In the genomic region with DNA sequence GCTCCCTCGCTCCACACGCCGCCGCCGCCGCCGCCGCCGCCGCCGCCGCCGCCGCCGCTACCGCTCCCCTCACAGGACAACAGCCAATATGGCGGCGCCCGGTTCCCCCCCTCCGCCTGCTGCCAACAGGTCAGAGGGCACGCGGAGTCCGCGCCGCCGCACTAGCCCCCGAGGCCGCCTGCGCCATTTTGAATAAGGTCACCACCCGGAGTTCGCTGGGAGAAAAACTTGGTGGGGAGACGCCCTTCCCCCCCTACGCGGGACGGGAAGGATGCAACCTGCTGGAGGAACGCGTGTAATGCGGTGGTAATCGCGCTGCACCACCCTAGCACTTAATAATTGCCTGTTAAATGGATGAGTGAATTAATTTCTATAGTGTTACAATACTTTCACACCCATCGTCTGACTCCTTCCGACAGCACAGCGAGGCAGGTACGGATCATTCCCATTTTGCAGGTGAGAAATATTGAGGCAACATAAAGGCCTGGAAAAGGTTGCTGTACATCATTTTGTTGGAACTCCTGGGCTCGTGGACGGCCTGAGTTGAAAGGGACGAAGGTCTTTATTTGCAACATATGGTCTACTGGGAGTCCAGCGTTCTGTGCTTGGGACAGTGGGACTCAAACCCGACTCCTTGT, we compare ENCODE assay signal across 1 cellular context.
A peak's percentile ranks its signal among the peaks of the same experiment; 100 is the strongest.
TF ChIP-seq lines count a peak whose summit lies in the region.

A gene (minus strand): TSS at position 90 of the 638 bp plus-strand sequence. CDS start 105 bp downstream, outside the sequence.

TF ChIP-seq in K562, 482 proteins besides CTCF, POLR2A, EP300 and RAD21 (continued from another document and continues in another):
- TF ChIP-seq, protein P1, sequence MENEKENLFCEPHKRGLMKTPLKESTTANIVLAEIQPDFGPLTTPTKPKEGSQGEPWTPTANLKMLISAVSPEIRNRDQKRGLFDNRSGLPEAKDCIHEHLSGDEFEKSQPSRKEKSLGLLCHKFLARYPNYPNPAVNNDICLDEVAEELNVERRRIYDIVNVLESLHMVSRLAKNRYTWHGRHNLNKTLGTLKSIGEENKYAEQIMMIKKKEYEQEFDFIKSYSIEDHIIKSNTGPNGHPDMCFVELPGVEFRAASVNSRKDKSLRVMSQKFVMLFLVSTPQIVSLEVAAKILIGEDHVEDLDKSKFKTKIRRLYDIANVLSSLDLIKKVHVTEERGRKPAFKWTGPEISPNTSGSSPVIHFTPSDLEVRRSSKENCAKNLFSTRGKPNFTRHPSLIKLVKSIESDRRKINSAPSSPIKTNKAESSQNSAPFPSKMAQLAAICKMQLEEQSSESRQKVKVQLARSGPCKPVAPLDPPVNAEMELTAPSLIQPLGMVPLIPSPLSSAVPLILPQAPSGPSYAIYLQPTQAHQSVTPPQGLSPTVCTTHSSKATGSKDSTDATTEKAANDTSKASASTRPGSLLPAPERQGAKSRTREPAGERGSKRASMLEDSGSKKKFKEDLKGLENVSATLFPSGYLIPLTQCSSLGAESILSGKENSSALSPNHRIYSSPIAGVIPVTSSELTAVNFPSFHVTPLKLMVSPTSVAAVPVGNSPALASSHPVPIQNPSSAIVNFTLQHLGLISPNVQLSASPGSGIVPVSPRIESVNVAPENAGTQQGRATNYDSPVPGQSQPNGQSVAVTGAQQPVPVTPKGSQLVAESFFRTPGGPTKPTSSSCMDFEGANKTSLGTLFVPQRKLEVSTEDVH (IDR thresholded peaks at IDR 0.05; ENCODE audit: low read depth, partially characterized antibody): peak; percentile 51
- no peak for TF ChIP-seq POLR2AphosphoS2 (IDR thresholded peaks at IDR 0.05; ENCODE audit: low read length)
- TF ChIP-seq MAZ (CRISPR knock-in tag; conservative IDR thresholded peaks at IDR 0.05 in 1 of 2, IDR thresholded peaks at IDR 0.05 in 1 of 2): peak; percentile 68 to 74
- no peak for TF ChIP-seq GATAD2A (IDR thresholded peaks at IDR 0.05)
- no peak for TF ChIP-seq RFX1 (IDR thresholded peaks at IDR 0.05)
- no peak for TF ChIP-seq ZNF23 (CRISPR knock-in tag; IDR thresholded peaks at IDR 0.05)
- TF ChIP-seq MEF2A (IDR thresholded peaks at IDR 0.05; ENCODE audit: control insufficient read depth, low read depth, low read length): no peak
- TF ChIP-seq, protein P2, sequence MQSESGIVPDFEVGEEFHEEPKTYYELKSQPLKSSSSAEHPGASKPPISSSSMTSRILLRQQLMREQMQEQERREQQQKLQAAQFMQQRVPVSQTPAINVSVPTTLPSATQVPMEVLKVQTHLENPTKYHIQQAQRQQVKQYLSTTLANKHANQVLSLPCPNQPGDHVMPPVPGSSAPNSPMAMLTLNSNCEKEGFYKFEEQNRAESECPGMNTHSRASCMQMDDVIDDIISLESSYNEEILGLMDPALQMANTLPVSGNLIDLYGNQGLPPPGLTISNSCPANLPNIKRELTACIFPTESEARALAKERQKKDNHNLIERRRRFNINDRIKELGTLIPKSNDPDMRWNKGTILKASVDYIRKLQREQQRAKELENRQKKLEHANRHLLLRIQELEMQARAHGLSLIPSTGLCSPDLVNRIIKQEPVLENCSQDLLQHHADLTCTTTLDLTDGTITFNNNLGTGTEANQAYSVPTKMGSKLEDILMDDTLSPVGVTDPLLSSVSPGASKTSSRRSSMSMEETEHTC (IDR thresholded peaks at IDR 0.05): no peak
- peak; percentile 57; the same call in 1 of the 2 replicates for TF ChIP-seq CTBP1 (IDR thresholded peaks at IDR 0.05; ENCODE audit: borderline replicate concordance)
- TF ChIP-seq TCF7L2 (IDR thresholded peaks at IDR 0.05; ENCODE audit: low read depth, low read length): no peak
- TF ChIP-seq KDM5B (IDR thresholded peaks at IDR 0.05; ENCODE audit: insufficient replicate concordance, low read depth, low read length): no peak
- no peak for TF ChIP-seq RBM39 (optimal IDR thresholded peaks at IDR 0.05; ENCODE audit: low read depth, low read length)
- no peak for TF ChIP-seq ZNF57 (CRISPR knock-in tag; IDR thresholded peaks at IDR 0.05)
- no peak for TF ChIP-seq RBBP5 (IDR thresholded peaks at IDR 0.05; ENCODE audit: borderline replicate concordance, insufficient read depth, low read length, poor library complexity, severe bottlenecking)
- no peak for TF ChIP-seq GATA2 (CRISPR knock-in tag; IDR thresholded peaks at IDR 0.05)
- TF ChIP-seq MTF1 (CRISPR knock-in tag; IDR thresholded peaks at IDR 0.05; ENCODE audit: borderline replicate concordance): no peak
- TF ChIP-seq, protein P3, sequence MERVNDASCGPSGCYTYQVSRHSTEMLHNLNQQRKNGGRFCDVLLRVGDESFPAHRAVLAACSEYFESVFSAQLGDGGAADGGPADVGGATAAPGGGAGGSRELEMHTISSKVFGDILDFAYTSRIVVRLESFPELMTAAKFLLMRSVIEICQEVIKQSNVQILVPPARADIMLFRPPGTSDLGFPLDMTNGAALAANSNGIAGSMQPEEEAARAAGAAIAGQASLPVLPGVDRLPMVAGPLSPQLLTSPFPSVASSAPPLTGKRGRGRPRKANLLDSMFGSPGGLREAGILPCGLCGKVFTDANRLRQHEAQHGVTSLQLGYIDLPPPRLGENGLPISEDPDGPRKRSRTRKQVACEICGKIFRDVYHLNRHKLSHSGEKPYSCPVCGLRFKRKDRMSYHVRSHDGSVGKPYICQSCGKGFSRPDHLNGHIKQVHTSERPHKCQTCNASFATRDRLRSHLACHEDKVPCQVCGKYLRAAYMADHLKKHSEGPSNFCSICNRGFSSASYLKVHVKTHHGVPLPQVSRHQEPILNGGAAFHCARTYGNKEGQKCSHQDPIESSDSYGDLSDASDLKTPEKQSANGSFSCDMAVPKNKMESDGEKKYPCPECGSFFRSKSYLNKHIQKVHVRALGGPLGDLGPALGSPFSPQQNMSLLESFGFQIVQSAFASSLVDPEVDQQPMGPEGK (CRISPR knock-in tag; IDR thresholded peaks at IDR 0.05; ENCODE audit: borderline replicate concordance): no peak
- TF ChIP-seq, protein P4, sequence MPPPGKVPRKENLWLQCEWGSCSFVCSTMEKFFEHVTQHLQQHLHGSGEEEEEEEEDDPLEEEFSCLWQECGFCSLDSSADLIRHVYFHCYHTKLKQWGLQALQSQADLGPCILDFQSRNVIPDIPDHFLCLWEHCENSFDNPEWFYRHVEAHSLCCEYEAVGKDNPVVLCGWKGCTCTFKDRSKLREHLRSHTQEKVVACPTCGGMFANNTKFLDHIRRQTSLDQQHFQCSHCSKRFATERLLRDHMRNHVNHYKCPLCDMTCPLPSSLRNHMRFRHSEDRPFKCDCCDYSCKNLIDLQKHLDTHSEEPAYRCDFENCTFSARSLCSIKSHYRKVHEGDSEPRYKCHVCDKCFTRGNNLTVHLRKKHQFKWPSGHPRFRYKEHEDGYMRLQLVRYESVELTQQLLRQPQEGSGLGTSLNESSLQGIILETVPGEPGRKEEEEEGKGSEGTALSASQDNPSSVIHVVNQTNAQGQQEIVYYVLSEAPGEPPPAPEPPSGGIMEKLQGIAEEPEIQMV (tag; conservative IDR thresholded peaks at IDR 0.05; ENCODE audit: low read depth): no peak
- TF ChIP-seq GTF2F1 (IDR thresholded peaks at IDR 0.05; ENCODE audit: low read depth, low read length): no peak
- TF ChIP-seq CBX3 (IDR thresholded peaks at IDR 0.05; ENCODE audit: borderline replicate concordance in 1 of 2, low read length in 2 of 2): peak in 1 of 2 experiments; percentile 64; a peak in 1 of 3 replicates
- TF ChIP-seq SNIP1 (IDR thresholded peaks at IDR 0.05; ENCODE audit: low read depth): no peak
- TF ChIP-seq, protein P5, sequence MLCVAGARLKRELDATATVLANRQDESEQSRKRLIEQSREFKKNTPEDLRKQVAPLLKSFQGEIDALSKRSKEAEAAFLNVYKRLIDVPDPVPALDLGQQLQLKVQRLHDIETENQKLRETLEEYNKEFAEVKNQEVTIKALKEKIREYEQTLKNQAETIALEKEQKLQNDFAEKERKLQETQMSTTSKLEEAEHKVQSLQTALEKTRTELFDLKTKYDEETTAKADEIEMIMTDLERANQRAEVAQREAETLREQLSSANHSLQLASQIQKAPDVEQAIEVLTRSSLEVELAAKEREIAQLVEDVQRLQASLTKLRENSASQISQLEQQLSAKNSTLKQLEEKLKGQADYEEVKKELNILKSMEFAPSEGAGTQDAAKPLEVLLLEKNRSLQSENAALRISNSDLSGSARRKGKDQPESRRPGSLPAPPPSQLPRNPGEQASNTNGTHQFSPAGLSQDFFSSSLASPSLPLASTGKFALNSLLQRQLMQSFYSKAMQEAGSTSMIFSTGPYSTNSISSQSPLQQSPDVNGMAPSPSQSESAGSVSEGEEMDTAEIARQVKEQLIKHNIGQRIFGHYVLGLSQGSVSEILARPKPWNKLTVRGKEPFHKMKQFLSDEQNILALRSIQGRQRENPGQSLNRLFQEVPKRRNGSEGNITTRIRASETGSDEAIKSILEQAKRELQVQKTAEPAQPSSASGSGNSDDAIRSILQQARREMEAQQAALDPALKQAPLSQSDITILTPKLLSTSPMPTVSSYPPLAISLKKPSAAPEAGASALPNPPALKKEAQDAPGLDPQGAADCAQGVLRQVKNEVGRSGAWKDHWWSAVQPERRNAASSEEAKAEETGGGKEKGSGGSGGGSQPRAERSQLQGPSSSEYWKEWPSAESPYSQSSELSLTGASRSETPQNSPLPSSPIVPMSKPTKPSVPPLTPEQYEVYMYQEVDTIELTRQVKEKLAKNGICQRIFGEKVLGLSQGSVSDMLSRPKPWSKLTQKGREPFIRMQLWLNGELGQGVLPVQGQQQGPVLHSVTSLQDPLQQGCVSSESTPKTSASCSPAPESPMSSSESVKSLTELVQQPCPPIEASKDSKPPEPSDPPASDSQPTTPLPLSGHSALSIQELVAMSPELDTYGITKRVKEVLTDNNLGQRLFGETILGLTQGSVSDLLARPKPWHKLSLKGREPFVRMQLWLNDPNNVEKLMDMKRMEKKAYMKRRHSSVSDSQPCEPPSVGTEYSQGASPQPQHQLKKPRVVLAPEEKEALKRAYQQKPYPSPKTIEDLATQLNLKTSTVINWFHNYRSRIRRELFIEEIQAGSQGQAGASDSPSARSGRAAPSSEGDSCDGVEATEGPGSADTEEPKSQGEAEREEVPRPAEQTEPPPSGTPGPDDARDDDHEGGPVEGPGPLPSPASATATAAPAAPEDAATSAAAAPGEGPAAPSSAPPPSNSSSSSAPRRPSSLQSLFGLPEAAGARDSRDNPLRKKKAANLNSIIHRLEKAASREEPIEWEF (CRISPR knock-in tag; IDR thresholded peaks at IDR 0.05): no peak
- TF ChIP-seq CREB1 (IDR thresholded peaks at IDR 0.05): peak; percentile 53
- 0 out of 2 replicates have a peak, but pooled peaks have one; percentile 33 for TF ChIP-seq CREB1 (CRISPR knock-in tag; IDR thresholded peaks at IDR 0.05)
- peak; percentile 76 for TF ChIP-seq RBFOX2 (IDR thresholded peaks at IDR 0.05; ENCODE audit: low read depth, low read length)
- TF ChIP-seq MTA2 (IDR thresholded peaks at IDR 0.05; ENCODE audit: low read depth): peak; percentile 62
- TF ChIP-seq ELF2 (CRISPR knock-in tag; IDR thresholded peaks at IDR 0.05): no peak
- TF ChIP-seq LCOR (CRISPR knock-in tag; IDR thresholded peaks at IDR 0.05): no peak
- no peak for TF ChIP-seq SRSF3 (IDR thresholded peaks at IDR 0.05; ENCODE audit: insufficient read depth, low read length)
- TF ChIP-seq ZNF217 (CRISPR knock-in tag; IDR thresholded peaks at IDR 0.05): no peak
- TF ChIP-seq IRF2 (CRISPR knock-in tag; IDR thresholded peaks at IDR 0.05): no peak
- TF ChIP-seq ZNF830 (CRISPR knock-in tag; IDR thresholded peaks at IDR 0.05): no peak
- no peak for TF ChIP-seq ZNF174 (CRISPR knock-in tag; IDR thresholded peaks at IDR 0.05)
- TF ChIP-seq ZNF121 (CRISPR knock-in tag; conservative IDR thresholded peaks at IDR 0.05): no peak
- TF ChIP-seq MIER1 (IDR thresholded peaks at IDR 0.05; ENCODE audit: low read depth): no peak; the same call in 1 of the 2 replicates
- TF ChIP-seq, protein P6, sequence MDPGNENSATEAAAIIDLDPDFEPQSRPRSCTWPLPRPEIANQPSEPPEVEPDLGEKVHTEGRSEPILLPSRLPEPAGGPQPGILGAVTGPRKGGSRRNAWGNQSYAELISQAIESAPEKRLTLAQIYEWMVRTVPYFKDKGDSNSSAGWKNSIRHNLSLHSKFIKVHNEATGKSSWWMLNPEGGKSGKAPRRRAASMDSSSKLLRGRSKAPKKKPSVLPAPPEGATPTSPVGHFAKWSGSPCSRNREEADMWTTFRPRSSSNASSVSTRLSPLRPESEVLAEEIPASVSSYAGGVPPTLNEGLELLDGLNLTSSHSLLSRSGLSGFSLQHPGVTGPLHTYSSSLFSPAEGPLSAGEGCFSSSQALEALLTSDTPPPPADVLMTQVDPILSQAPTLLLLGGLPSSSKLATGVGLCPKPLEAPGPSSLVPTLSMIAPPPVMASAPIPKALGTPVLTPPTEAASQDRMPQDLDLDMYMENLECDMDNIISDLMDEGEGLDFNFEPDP (CRISPR knock-in tag; IDR thresholded peaks at IDR 0.05): no peak
- TF ChIP-seq, protein P7, sequence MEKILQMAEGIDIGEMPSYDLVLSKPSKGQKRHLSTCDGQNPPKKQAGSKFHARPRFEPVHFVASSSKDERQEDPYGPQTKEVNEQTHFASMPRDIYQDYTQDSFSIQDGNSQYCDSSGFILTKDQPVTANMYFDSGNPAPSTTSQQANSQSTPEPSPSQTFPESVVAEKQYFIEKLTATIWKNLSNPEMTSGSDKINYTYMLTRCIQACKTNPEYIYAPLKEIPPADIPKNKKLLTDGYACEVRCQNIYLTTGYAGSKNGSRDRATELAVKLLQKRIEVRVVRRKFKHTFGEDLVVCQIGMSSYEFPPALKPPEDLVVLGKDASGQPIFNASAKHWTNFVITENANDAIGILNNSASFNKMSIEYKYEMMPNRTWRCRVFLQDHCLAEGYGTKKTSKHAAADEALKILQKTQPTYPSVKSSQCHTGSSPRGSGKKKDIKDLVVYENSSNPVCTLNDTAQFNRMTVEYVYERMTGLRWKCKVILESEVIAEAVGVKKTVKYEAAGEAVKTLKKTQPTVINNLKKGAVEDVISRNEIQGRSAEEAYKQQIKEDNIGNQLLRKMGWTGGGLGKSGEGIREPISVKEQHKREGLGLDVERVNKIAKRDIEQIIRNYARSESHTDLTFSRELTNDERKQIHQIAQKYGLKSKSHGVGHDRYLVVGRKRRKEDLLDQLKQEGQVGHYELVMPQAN (IDR thresholded peaks at IDR 0.05; ENCODE audit: borderline replicate concordance): 0 out of 2 replicates have a peak, but pooled peaks have one; percentile 21
- no peak for TF ChIP-seq RNF2 (IDR thresholded peaks at IDR 0.05)
- no peak for TF ChIP-seq SETDB1 (IDR thresholded peaks at IDR 0.05; ENCODE audit: low read length)
- TF ChIP-seq JUND (IDR thresholded peaks at IDR 0.05; ENCODE audit: borderline replicate concordance, low read depth, low read length): peak; percentile 57; the same call in 1 of the 2 replicates
- peak; percentile 37; the same call in 2 of the 3 replicates for TF ChIP-seq JUND (tag; IDR thresholded peaks at IDR 0.05; ENCODE audit: borderline replicate concordance, low read depth, low read length)
